ENCODE assay signal across 1 cellular context in genomic region chr2:148645135-148645924, GRCh38.
A peak's percentile ranks its signal among the peaks of the same experiment; 100 is the strongest.
TF ChIP-seq lines count a peak whose summit lies in the region.

No MANE protein-coding gene starts in this region.

TF ChIP-seq in HepG2, 621 proteins besides CTCF, POLR2A, EP300 and RAD21 (continued from another document and continues in another):
- 0 out of 2 replicates have a peak, but pooled peaks have one; percentile 27 for TF ChIP-seq LRRFIP1 (CRISPR knock-in tag; conservative IDR thresholded peaks at IDR 0.05)
- TF ChIP-seq MTA1 (CRISPR knock-in tag; IDR thresholded peaks at IDR 0.05; ENCODE audit: borderline replicate concordance), result peak; percentile 41; the same call in 1 of the 2 replicates
- no peak for TF ChIP-seq ZNF333 (CRISPR knock-in tag; IDR thresholded peaks at IDR 0.05; ENCODE audit: borderline replicate concordance)
- TF ChIP-seq CEBPB (IDR thresholded peaks at IDR 0.05; ENCODE audit: borderline replicate concordance, low read depth, low read length), result peak; percentile 49; the same call in 1 of the 2 replicates
- TF ChIP-seq, protein P1, sequence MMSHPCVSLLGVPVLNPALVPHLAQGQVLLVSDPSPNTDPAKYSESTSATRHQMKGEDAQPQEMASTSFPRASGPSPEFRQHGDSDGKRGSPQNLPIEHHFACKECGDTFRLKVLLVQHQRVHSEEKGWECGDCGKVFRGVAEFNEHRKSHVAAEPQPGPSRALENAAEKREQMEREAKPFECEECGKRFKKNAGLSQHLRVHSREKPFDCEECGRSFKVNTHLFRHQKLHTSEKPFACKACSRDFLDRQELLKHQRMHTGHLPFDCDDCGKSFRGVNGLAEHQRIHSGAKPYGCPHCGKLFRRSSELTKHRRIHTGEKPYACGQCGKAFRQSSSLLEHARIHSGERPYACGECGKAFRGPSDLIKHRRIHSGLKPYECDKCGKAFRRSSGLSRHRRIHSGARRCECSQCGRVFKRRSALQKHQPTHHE (CRISPR knock-in tag; IDR thresholded peaks at IDR 0.05; ENCODE audit: borderline replicate concordance), result peak; percentile 67; the same call in 1 of the 2 replicates
- TF ChIP-seq PHF21A (CRISPR knock-in tag; IDR thresholded peaks at IDR 0.05), result peak; percentile 49; the same call in 1 of the 2 replicates
- no peak for TF ChIP-seq CCAR2 (optimal IDR thresholded peaks at IDR 0.05; ENCODE audit: low read depth, low read length)
- no peak for TF ChIP-seq ZNF503 (CRISPR knock-in tag; IDR thresholded peaks at IDR 0.05)
- no peak; the same call in 1 of the 2 replicates for TF ChIP-seq PITX1 (CRISPR knock-in tag; IDR thresholded peaks at IDR 0.05)
- TF ChIP-seq ZNF124 (CRISPR knock-in tag; IDR thresholded peaks at IDR 0.05), result no peak; the same call in 1 of the 2 replicates
- TF ChIP-seq REXO4 (CRISPR knock-in tag; IDR thresholded peaks at IDR 0.05; ENCODE audit: borderline replicate concordance), result no peak
- no peak for TF ChIP-seq ZBTB43 (CRISPR knock-in tag; conservative IDR thresholded peaks at IDR 0.05)
- TF ChIP-seq CEBPG (CRISPR knock-in tag; IDR thresholded peaks at IDR 0.05), result peak; percentile 75
- TF ChIP-seq ZFP62 (CRISPR knock-in tag; IDR thresholded peaks at IDR 0.05), result no peak
- 0 out of 2 replicates have a peak, but pooled peaks have one; percentile 58 for TF ChIP-seq KDM5B (CRISPR knock-in tag; IDR thresholded peaks at IDR 0.05; ENCODE audit: borderline replicate concordance)
- TF ChIP-seq NKX3-1 (CRISPR knock-in tag; IDR thresholded peaks at IDR 0.05), result no peak
- TF ChIP-seq ZNF484 (CRISPR knock-in tag; IDR thresholded peaks at IDR 0.05; ENCODE audit: borderline replicate concordance, low read depth), result no peak
- no peak for TF ChIP-seq NFAT5 (CRISPR knock-in tag; IDR thresholded peaks at IDR 0.05)
- peak; percentile 89 for TF ChIP-seq FOXK1 (CRISPR knock-in tag; IDR thresholded peaks at IDR 0.05; ENCODE audit: borderline replicate concordance, low read depth)
- TF ChIP-seq, protein P2, sequence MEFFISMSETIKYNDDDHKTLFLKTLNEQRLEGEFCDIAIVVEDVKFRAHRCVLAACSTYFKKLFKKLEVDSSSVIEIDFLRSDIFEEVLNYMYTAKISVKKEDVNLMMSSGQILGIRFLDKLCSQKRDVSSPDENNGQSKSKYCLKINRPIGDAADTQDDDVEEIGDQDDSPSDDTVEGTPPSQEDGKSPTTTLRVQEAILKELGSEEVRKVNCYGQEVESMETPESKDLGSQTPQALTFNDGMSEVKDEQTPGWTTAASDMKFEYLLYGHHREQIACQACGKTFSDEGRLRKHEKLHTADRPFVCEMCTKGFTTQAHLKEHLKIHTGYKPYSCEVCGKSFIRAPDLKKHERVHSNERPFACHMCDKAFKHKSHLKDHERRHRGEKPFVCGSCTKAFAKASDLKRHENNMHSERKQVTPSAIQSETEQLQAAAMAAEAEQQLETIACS (CRISPR knock-in tag; IDR thresholded peaks at IDR 0.05), result peak; percentile 45; the same call in 1 of the 2 replicates
- TF ChIP-seq RERE (CRISPR knock-in tag; IDR thresholded peaks at IDR 0.05; ENCODE audit: low read depth), result 0 out of 2 replicates have a peak, but pooled peaks have one; percentile 6
- TF ChIP-seq, protein P3, sequence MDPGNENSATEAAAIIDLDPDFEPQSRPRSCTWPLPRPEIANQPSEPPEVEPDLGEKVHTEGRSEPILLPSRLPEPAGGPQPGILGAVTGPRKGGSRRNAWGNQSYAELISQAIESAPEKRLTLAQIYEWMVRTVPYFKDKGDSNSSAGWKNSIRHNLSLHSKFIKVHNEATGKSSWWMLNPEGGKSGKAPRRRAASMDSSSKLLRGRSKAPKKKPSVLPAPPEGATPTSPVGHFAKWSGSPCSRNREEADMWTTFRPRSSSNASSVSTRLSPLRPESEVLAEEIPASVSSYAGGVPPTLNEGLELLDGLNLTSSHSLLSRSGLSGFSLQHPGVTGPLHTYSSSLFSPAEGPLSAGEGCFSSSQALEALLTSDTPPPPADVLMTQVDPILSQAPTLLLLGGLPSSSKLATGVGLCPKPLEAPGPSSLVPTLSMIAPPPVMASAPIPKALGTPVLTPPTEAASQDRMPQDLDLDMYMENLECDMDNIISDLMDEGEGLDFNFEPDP (CRISPR knock-in tag; conservative IDR thresholded peaks at IDR 0.05), result no peak
- TF ChIP-seq CBX1 (IDR thresholded peaks at IDR 0.05; ENCODE audit: low read depth), result peak; percentile 48
- TF ChIP-seq MLXIP (CRISPR knock-in tag; IDR thresholded peaks at IDR 0.05; ENCODE audit: borderline replicate concordance), result no peak
- no peak for TF ChIP-seq EZH2 (conservative IDR thresholded peaks at IDR 0.05; ENCODE audit: low read depth, low read length)
- TF ChIP-seq ZFAT (CRISPR knock-in tag; conservative IDR thresholded peaks at IDR 0.05), result no peak
- TF ChIP-seq POGZ (CRISPR knock-in tag; IDR thresholded peaks at IDR 0.05), result peak; percentile 81
